ENCODE assay signal across 9 cellular contexts in the genomic region with DNA sequence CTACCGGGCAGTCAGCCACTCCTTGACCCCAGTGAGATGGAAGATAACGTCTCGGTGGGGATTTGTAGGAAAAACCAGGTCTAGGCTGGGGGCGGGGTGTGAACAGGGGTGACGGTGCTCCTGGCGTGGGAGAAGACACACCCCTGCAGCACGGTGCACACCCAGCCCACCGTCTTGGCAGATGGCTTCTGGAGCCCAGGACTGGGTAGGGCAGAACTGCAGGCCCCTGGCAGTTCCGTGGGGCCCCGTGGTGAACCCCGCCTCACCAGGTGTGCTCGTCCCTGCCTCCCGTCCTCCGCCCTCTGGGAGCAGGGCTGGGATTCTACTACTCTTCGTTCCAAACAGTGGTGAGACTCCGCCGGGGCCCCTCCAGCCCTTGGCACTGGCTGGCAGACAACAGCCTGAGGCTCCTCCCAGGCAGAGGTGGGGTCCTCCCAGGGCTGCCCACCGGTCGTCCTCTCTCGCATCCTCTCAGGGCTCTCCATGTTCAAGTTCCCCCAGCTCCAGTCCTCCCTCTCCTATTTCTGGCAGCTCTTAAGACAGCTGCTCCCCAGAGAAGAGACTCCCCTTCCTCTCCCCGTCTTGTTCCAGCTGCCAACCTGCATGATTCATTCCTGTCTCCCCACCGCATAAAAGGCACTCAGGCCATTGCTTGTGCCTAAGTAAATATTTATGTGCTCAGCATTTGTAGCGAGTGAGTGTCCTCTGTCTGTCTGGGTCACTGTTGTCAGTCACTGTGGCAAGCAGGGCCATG.
A peak's percentile ranks its signal among the peaks of the same experiment; 100 is the strongest.
DNase-seq lines count a peak whose midpoint lies in the region; ATAC-seq and TF ChIP-seq lines count a peak whose summit lies in the region.
"Had no signal": no experiment of that assay in that cellular context is flagged by ENCODE, and none has a peak within 500 bp of the region (broad histone marks: within the 10 kb centered on the region; RNA-seq: fewer than 3 reads in every experiment).

No MANE protein-coding gene starts in this region.

- peaks cover 16% of the 10 kb centered on the region for H3K27me3 Mint-ChIP-seq in activated CD4-positive, alpha-beta memory T cell treated with anti-CD3 and anti-CD28 coated beads for 36 hours

- no peak overlapping the region for H3K9ac ChIP-seq in HCT116 (ENCODE audit: low read length)

- intact Hi-C loops in HCT116 (cut with micrococcal nuclease) (no loop called here), sciatic nerve (cut with DNase I) (no loop called here)
- intact Hi-C loops in activated CD4-positive, alpha-beta memory T cell treated with anti-CD3 and anti-CD28 coated beads for 36 hours (cut with micrococcal nuclease) = loop anchor here (5.0 kb wide), 1 partner anchor 63 kb away; no protein-coding TSS in a partner anchor

- no peak overlapping the region for H2AFZ ChIP-seq in HCT116 (ENCODE audit: low read depth, low read length, poor library complexity, severe bottlenecking)

- CTCF ChIA-PET in HCT116 (lab: Charles Lee) = no interaction called here
- CTCF ChIA-PET in activated CD4-positive, alpha-beta memory T cell treated with anti-CD3 and anti-CD28 coated beads for 36 hours (lab: Charles Lee) = no interaction called here

- H3K27ac Mint-ChIP-seq in activated CD4-positive, alpha-beta memory T cell treated with anti-CD3 and anti-CD28 coated beads for 36 hours = no peak overlapping the region
- H3K27ac Mint-ChIP-seq: activated T-helper 1 cell treated with anti-CD3 and anti-CD28 coated beads, Interleukin-12 subunit alpha, Interleukin-12 subunit beta, Interleukin-2, Interleukin-4 antibody, amounts not matched to agents 30 ng/mL and 10 ng/mL and 1 ng/mL, durations not matched to agents 14 hours and 24 hours and 36 hours had no signal

- no peaks in the 10 kb centered on the region for H3K36me3 ChIP-seq in HCT116 (ENCODE audit: control insufficient read depth in 1 of 2, insufficient read depth in 2 of 2, low read length in 2 of 2)

- no peaks in the 10 kb centered on the region for H3K79me2 ChIP-seq in HCT116 (ENCODE audit: insufficient read depth, low read length)

- H3K4me3 Mint-ChIP-seq in activated CD4-positive, alpha-beta memory T cell treated with anti-CD3 and anti-CD28 coated beads for 36 hours = no peak overlapping the region
- H3K4me3 Mint-ChIP-seq: activated T-helper 1 cell treated with anti-CD3 and anti-CD28 coated beads, Interleukin-12 subunit alpha, Interleukin-12 subunit beta, Interleukin-2, Interleukin-4 antibody, amounts not matched to agents 30 ng/mL and 10 ng/mL and 1 ng/mL, durations not matched to agents 14 hours and 24 hours and 36 hours had no signal

- no peaks in the 10 kb centered on the region for H3K36me3 Mint-ChIP-seq in activated CD4-positive, alpha-beta memory T cell treated with anti-CD3 and anti-CD28 coated beads for 36 hours

- peaks cover 9% of the 10 kb centered on the region for H3K9me3 Mint-ChIP-seq in activated CD4-positive, alpha-beta memory T cell treated with anti-CD3 and anti-CD28 coated beads for 36 hours

- peak overlapping the region in 1 of 2 experiments; percentile 32; a peak in 1 of 4 replicates for H3K4me3 ChIP-seq in HCT116 (replicated peaks in 1 of 2; ENCODE audit: low read depth in 1 of 2, low read length in 2 of 2)

- TF ChIP-seq POLR2A in HCT116 (IDR thresholded peaks at IDR 0.05; ENCODE audit: borderline replicate concordance, extremely low read depth, insufficient read depth, insufficient read length) = no peak

- POLR2A ChIA-PET in HCT116 (lab: Charles Lee) = no interaction called here
- POLR2A ChIA-PET in activated CD4-positive, alpha-beta memory T cell treated with anti-CD3 and anti-CD28 coated beads for 36 hours (lab: Charles Lee) = no interaction called here

- TF ChIP-seq RAD21 in HCT116 (IDR thresholded peaks at IDR 0.05; ENCODE audit: low read depth) = no peak

- H3K9me2 ChIP-seq in HCT116 (ENCODE audit: insufficient read depth) = no peaks in the 10 kb centered on the region

- peaks cover 0 to 3% of the 10 kb centered on the region in 2 experiments; a peak in 1 of 4 replicates for H3K9me3 ChIP-seq in HCT116 (ENCODE audit: control insufficient read depth in 1 of 2, insufficient read depth in 1 of 2, low read depth in 1 of 2, low read length in 2 of 2)

- BruUV-seq in HCT116 (replicated peaks; lab: Mats Ljungman, UMichigan) = no TSS peak

- ATAC-seq in HCT116 = peak; percentile 84
- peak; percentile 32 for ATAC-seq in sciatic nerve
- no peak for ATAC-seq in GM21786 (IDR thresholded peaks at IDR 0.05; ENCODE audit: unreplicated experiment)
- no peak for ATAC-seq in HG03108 (IDR thresholded peaks at IDR 0.05; ENCODE audit: unreplicated experiment)

- DNase-seq in HCT116 (ENCODE audit: low read depth, low spot score) (peak; percentile 32), NCI-H510A treated with DMSO at 0.1 percent for 48 hours (lab: John Stamatoyannopoulos, UW) (peak; percentile 74), epithelial cell of prostate (ENCODE audit: low read depth, low spot score) (peak; percentile 87), sciatic nerve (ENCODE audit: low spot score) (no peak), NAMALWA (ENCODE audit: low spot score) (no peak)
- DNase-seq in activated CD4-positive, alpha-beta memory T cell treated with anti-CD3 and anti-CD28 coated beads for 36 hours = no peak

- H3K4me1 Mint-ChIP-seq in activated CD4-positive, alpha-beta memory T cell treated with anti-CD3 and anti-CD28 coated beads for 36 hours (ENCODE audit: low read depth) = no peaks in the 10 kb centered on the region

- H3K27ac ChIP-seq in HCT116 (ENCODE audit: low read depth, low read length) (no peak overlapping the region), epithelial cell of prostate (peak overlapping the region; percentile 78)

- peak overlapping the region; percentile 67 for H3K4me2 ChIP-seq in HCT116 (ENCODE audit: low read length)

- H3K4me1 ChIP-seq in HCT116 (ENCODE audit: control insufficient read depth in 1 of 2, insufficient read depth in 2 of 2, low read length in 2 of 2) = peaks cover 16 to 18% of the 10 kb centered on the region in 2 experiments

- peaks cover 10% of the 10 kb centered on the region; the same call in 1 of the 2 replicates for H3K27me3 ChIP-seq in HCT116 (ENCODE audit: insufficient read depth, low read length)

- no peak for TF ChIP-seq CTCF in HCT116 (IDR thresholded peaks at IDR 0.05 in 2 of 3, conservative IDR thresholded peaks at IDR 0.05 in 1 of 3; ENCODE audit: borderline replicate concordance in 1 of 3, insufficient read depth in 1 of 3, low read depth in 2 of 3, low read length in 2 of 3)

- RAD21 ChIA-PET in HCT116 (lab: Charles Lee; ENCODE audit: low non-redundant PET in 1 of 2, low total read pairs in 2 of 2, uncharacterized antibody in 2 of 2, unreplicated experiment in 2 of 2) = no interaction called here

- no peaks in the 10 kb centered on the region for H4K20me1 ChIP-seq in HCT116 (ENCODE audit: insufficient read depth)

TF ChIP-seq in HCT116, 20 proteins besides CTCF, POLR2A, EP300 and RAD21:
- TF ChIP-seq CBX3 (IDR thresholded peaks at IDR 0.05; ENCODE audit: low read depth) (peak; percentile 34; the same call in 1 of the 2 replicates), JUND (IDR thresholded peaks at IDR 0.05) (peak; percentile 33; the same call in 1 of the 2 replicates)
- TF ChIP-seq, protein P1, sequence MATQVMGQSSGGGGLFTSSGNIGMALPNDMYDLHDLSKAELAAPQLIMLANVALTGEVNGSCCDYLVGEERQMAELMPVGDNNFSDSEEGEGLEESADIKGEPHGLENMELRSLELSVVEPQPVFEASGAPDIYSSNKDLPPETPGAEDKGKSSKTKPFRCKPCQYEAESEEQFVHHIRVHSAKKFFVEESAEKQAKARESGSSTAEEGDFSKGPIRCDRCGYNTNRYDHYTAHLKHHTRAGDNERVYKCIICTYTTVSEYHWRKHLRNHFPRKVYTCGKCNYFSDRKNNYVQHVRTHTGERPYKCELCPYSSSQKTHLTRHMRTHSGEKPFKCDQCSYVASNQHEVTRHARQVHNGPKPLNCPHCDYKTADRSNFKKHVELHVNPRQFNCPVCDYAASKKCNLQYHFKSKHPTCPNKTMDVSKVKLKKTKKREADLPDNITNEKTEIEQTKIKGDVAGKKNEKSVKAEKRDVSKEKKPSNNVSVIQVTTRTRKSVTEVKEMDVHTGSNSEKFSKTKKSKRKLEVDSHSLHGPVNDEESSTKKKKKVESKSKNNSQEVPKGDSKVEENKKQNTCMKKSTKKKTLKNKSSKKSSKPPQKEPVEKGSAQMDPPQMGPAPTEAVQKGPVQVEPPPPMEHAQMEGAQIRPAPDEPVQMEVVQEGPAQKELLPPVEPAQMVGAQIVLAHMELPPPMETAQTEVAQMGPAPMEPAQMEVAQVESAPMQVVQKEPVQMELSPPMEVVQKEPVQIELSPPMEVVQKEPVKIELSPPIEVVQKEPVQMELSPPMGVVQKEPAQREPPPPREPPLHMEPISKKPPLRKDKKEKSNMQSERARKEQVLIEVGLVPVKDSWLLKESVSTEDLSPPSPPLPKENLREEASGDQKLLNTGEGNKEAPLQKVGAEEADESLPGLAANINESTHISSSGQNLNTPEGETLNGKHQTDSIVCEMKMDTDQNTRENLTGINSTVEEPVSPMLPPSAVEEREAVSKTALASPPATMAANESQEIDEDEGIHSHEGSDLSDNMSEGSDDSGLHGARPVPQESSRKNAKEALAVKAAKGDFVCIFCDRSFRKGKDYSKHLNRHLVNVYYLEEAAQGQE (IDR thresholded peaks at IDR 0.05; ENCODE audit: low read depth) = no peak

Comparison
In these comparisons a context has a peak if more than half of its experiments do, and no peak if none do; other contexts are left out.
1. ATAC-seq: peak in HCT116 (single experiment) and sciatic nerve (single experiment); none in GM21786 (single experiment) and HG03108 (single experiment).
2. DNase-seq: peak in HCT116 (single experiment), NCI-H510A treated with DMSO at 0.1 percent for 48 hours (single experiment) and epithelial cell of prostate (single experiment); none in sciatic nerve (single experiment), activated CD4-positive, alpha-beta memory T cell treated with anti-CD3 and anti-CD28 coated beads for 36 hours (single experiment) and NAMALWA (single experiment).